ENCODE assay signal across 9 cellular contexts in the genomic region with DNA sequence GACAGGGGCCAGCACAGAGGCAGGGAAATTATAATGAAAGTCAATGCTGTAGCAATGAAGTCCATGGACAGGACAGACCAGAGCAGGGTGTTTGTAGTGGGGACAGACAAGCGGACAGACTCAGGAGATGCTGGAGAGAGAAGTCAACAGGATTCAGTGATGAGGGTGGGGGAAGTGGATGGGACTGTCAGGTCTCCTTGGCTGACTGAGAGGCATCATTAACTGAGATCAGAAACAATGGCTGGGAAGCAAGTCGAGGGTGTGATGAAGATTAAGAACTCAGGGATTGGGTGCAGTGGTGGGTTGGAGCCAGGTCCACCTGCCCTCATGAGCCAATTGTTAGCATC. TPM values are rescaled to one million over a fixed set of nuclear protein-coding genes. Genes with fewer than 3 reads are reported as not detected.
DNase-seq lines count a peak whose midpoint lies in the region; ATAC-seq and TF ChIP-seq lines count a peak whose summit lies in the region.
"Had no signal": no experiment of that assay in that cellular context is flagged by ENCODE, and none has a peak within 500 bp of the region (broad histone marks: within the 10 kb centered on the region; RNA-seq: fewer than 3 reads in every experiment).

No MANE protein-coding gene starts in this region.

- H3K9me3 Mint-ChIP-seq in activated T-helper 1 cell treated with anti-CD3 and anti-CD28 coated beads, Interleukin-12 subunit alpha, Interleukin-12 subunit beta, Interleukin-2, Interleukin-4 antibody, amounts not matched to agents 30 ng/mL and 10 ng/mL and 1 ng/mL, durations not matched to agents 14 hours and 24 hours and 36 hours = no peaks in the 10 kb centered on the region
- H3K9me3 Mint-ChIP-seq: naive B cell had no signal

- H4K20me1 ChIP-seq in BLaER1 = no peaks in the 10 kb centered on the region

- peak overlapping the region; percentile 83 for H3K4me3 Mint-ChIP-seq in activated T-helper 1 cell treated with anti-CD3 and anti-CD28 coated beads, Interleukin-12 subunit alpha, Interleukin-12 subunit beta, Interleukin-2, Interleukin-4 antibody, amounts not matched to agents 30 ng/mL and 10 ng/mL and 1 ng/mL, durations not matched to agents 14 hours and 24 hours and 36 hours

- peaks cover 58% of the 10 kb centered on the region for H3K36me3 ChIP-seq in BLaER1

- DNase-seq in activated T-helper 1 cell treated with anti-CD3 and anti-CD28 coated beads, Interleukin-12 subunit alpha, Interleukin-12 subunit beta, Interleukin-2, Interleukin-4 antibody, amounts not matched to agents 30 ng/mL and 10 ng/mL and 1 ng/mL, durations not matched to agents 14 hours and 24 hours and 36 hours (ENCODE audit: low spot score) = no peak
- no peak for DNase-seq in GM20000 (ENCODE audit: low spot score)
- DNase-seq in substantia nigra (lab: John Stamatoyannopoulos, UW) = no peak
- DNase-seq in NCI-H748 (lab: John Stamatoyannopoulos, UW; ENCODE audit: unreplicated experiment) = no peak
- DNase-seq: naive B cell had no signal

- H3K36me3 Mint-ChIP-seq in activated T-helper 1 cell treated with anti-CD3 and anti-CD28 coated beads, Interleukin-12 subunit alpha, Interleukin-12 subunit beta, Interleukin-2, Interleukin-4 antibody, amounts not matched to agents 30 ng/mL and 10 ng/mL and 1 ng/mL, durations not matched to agents 14 hours and 24 hours and 36 hours (ENCODE audit: low read depth) = peaks cover 60% of the 10 kb centered on the region

- intact Hi-C loops in activated T-helper 1 cell treated with anti-CD3 and anti-CD28 coated beads, Interleukin-12 subunit alpha, Interleukin-12 subunit beta, Interleukin-2, Interleukin-4 antibody, amounts not matched to agents 30 ng/mL and 10 ng/mL and 1 ng/mL, durations not matched to agents 14 hours and 24 hours and 36 hours (cut with micrococcal nuclease) = no loop called here

- peak overlapping the region; percentile 90 for H3K27ac ChIP-seq in BLaER1
- H3K27ac ChIP-seq in substantia nigra (ENCODE audit: low read depth, low read length, poor library complexity, severe bottlenecking) = no peak overlapping the region

- peak overlapping the region; percentile 99 for H3K27ac Mint-ChIP-seq in activated T-helper 1 cell treated with anti-CD3 and anti-CD28 coated beads, Interleukin-12 subunit alpha, Interleukin-12 subunit beta, Interleukin-2, Interleukin-4 antibody, amounts not matched to agents 30 ng/mL and 10 ng/mL and 1 ng/mL, durations not matched to agents 14 hours and 24 hours and 36 hours

- TF ChIP-seq CTCF in GM20000 (IDR thresholded peaks at IDR 0.05; ENCODE audit: extremely low read depth, missing control alignments) = no peak

- H3K4me1 ChIP-seq in BLaER1 = peaks cover 68% of the 10 kb centered on the region

- H3K9me3 ChIP-seq in BLaER1 = peaks cover 48% of the 10 kb centered on the region

- no peak overlapping the region for H3K4me3 ChIP-seq in BLaER1

- no peaks in the 10 kb centered on the region for H3K27me3 Mint-ChIP-seq in activated T-helper 1 cell treated with anti-CD3 and anti-CD28 coated beads, Interleukin-12 subunit alpha, Interleukin-12 subunit beta, Interleukin-2, Interleukin-4 antibody, amounts not matched to agents 30 ng/mL and 10 ng/mL and 1 ng/mL, durations not matched to agents 14 hours and 24 hours and 36 hours (ENCODE audit: insufficient read depth)
- H3K27me3 Mint-ChIP-seq: naive B cell had no signal

- H3K9ac ChIP-seq in BLaER1 = peak overlapping the region; percentile 69

- peak overlapping the region; percentile 62 for H3K4me2 ChIP-seq in BLaER1

- peaks cover 81% of the 10 kb centered on the region for H3K4me1 Mint-ChIP-seq in activated T-helper 1 cell treated with anti-CD3 and anti-CD28 coated beads, Interleukin-12 subunit alpha, Interleukin-12 subunit beta, Interleukin-2, Interleukin-4 antibody, amounts not matched to agents 30 ng/mL and 10 ng/mL and 1 ng/mL, durations not matched to agents 14 hours and 24 hours and 36 hours (ENCODE audit: low read depth)

- no peaks in the 10 kb centered on the region for H3K27me3 ChIP-seq in BLaER1

- ATAC-seq in GM18502 (IDR thresholded peaks at IDR 0.05; ENCODE audit: poor library complexity, unreplicated experiment) (peak; percentile 4), HG02973 (IDR thresholded peaks at IDR 0.05; ENCODE audit: unreplicated experiment) (peak; percentile 6), GM19035 (IDR thresholded peaks at IDR 0.05; ENCODE audit: unreplicated experiment) (no peak)

RNA-seq across cellular contexts. Expression of a gene that starts 25.5 kb away (rescaled TPM):
- total RNA-seq in activated T-helper 1 cell treated with anti-CD3 and anti-CD28 coated beads, Interleukin-12 subunit alpha, Interleukin-12 subunit beta, Interleukin-2, Interleukin-4 antibody, amounts not matched to agents 30 ng/mL and 10 ng/mL and 1 ng/mL, durations not matched to agents 14 hours and 24 hours and 36 hours = 35.3 and 37.8 TPM in 2 replicates
